ENCODE assay signal across 1 cellular context in the genomic region with DNA sequence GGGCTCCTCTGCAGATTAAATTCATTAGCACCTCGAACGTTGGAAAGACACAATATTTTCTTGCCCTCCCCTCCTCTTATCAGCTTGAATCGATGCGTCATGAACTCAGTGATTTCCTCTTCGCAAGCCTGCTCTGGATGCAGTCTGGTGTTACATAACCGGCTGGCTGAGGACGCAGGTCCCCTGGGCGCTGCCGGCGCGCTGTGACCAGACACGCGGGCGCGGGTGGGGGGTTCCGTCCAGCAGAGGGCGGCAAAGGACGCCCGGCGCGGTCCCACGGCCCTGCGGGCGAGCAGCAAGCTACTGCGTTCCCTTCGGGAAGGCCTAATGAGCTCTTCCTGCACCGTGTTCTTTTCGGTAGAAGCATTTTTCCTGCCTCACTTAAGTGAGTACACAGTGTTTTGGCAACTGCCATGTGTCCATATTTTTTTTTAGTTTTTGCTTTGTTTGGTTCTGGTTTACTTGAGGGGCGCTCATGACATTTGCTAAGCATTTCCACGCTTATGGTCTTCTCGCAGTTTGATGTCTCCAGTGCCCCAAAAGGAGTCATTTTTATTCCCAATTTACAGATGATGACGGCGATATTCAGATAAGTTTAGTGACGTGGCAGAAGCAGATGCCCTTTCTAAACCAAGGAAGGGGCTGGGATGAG.
A peak's percentile ranks its signal among the peaks of the same experiment; 100 is the strongest.
TF ChIP-seq lines count a peak whose summit lies in the region.

No MANE protein-coding gene starts in this region.

TF ChIP-seq in HepG2, 621 proteins besides CTCF, POLR2A, EP300 and RAD21 (continued from another document and continues in another):
- TF ChIP-seq SOX5 (CRISPR knock-in tag; IDR thresholded peaks at IDR 0.05; ENCODE audit: borderline replicate concordance) (peak; percentile 61; the same call in 1 of the 2 replicates), MTA1 (CRISPR knock-in tag; IDR thresholded peaks at IDR 0.05; ENCODE audit: borderline replicate concordance) (peak; percentile 31; the same call in 1 of the 2 replicates), ZNF224 (CRISPR knock-in tag; IDR thresholded peaks at IDR 0.05) (no peak), ZNF543 (CRISPR knock-in tag; IDR thresholded peaks at IDR 0.05) (0 out of 2 replicates have a peak, but pooled peaks have one; percentile 39), ZNF713 (CRISPR knock-in tag; IDR thresholded peaks at IDR 0.05) (no peak), MIER3 (CRISPR knock-in tag; IDR thresholded peaks at IDR 0.05; ENCODE audit: borderline replicate concordance) (peak; percentile 40; the same call in 1 of the 2 replicates), NFE2 (CRISPR knock-in tag; IDR thresholded peaks at IDR 0.05) (no peak), NFKB2 (CRISPR knock-in tag; IDR thresholded peaks at IDR 0.05; ENCODE audit: borderline replicate concordance) (peak; percentile 71; the same call in 1 of the 2 replicates), NCOA1 (CRISPR knock-in tag; IDR thresholded peaks at IDR 0.05) (no peak), ZNF546 (CRISPR knock-in tag; conservative IDR thresholded peaks at IDR 0.05) (no peak), NR2F6 (IDR thresholded peaks at IDR 0.05) (no peak), NR2F6 (CRISPR knock-in tag; IDR thresholded peaks at IDR 0.05) (peak; percentile 59), ZSCAN31 (CRISPR knock-in tag; IDR thresholded peaks at IDR 0.05; ENCODE audit: low read depth) (peak; percentile 21; the same call in 1 of the 2 replicates), ZNF282 (IDR thresholded peaks at IDR 0.05; ENCODE audit: partially characterized antibody) (no peak), MTF1 (CRISPR knock-in tag; IDR thresholded peaks at IDR 0.05) (0 out of 2 replicates have a peak, but pooled peaks have one; percentile 22), ZNF839 (CRISPR knock-in tag; IDR thresholded peaks at IDR 0.05; ENCODE audit: borderline replicate concordance) (no peak), HNF4G (IDR thresholded peaks at IDR 0.05; ENCODE audit: borderline replicate concordance, low read depth, low read length) (no peak), HNF4G (CRISPR knock-in tag; IDR thresholded peaks at IDR 0.05; ENCODE audit: borderline replicate concordance, low read depth) (no peak; the same call in 1 of the 2 replicates), ONECUT2 (CRISPR knock-in tag; IDR thresholded peaks at IDR 0.05) (no peak), REPIN1 (CRISPR knock-in tag; IDR thresholded peaks at IDR 0.05; ENCODE audit: borderline replicate concordance, low read depth) (peak; percentile 77; the same call in 1 of the 2 replicates), TBX3 (IDR thresholded peaks at IDR 0.05; ENCODE audit: borderline replicate concordance) (no peak), ZBTB42 (CRISPR knock-in tag; IDR thresholded peaks at IDR 0.05) (no peak), ZNF883 (CRISPR knock-in tag; IDR thresholded peaks at IDR 0.05; ENCODE audit: not compliant biosample characterization) (peak; percentile 70), AHR (CRISPR knock-in tag; IDR thresholded peaks at IDR 0.05) (peak; percentile 29; the same call in 1 of the 2 replicates), NCOA2 (CRISPR knock-in tag; IDR thresholded peaks at IDR 0.05) (0 out of 2 replicates have a peak, but pooled peaks have one; percentile 15), SMC3 (IDR thresholded peaks at IDR 0.05; ENCODE audit: low read length) (peak; percentile 72), HOXA5 (CRISPR knock-in tag; IDR thresholded peaks at IDR 0.05) (peak; percentile 74; the same call in 1 of the 2 replicates), ZNF547 (CRISPR knock-in tag; IDR thresholded peaks at IDR 0.05) (peak; percentile 86; the same call in 1 of the 2 replicates), ZNF781 (CRISPR knock-in tag; IDR thresholded peaks at IDR 0.05; ENCODE audit: borderline replicate concordance, not compliant biosample characterization) (no peak), ZNF337 (CRISPR knock-in tag; IDR thresholded peaks at IDR 0.05; ENCODE audit: borderline replicate concordance, low read depth) (no peak), CAMTA2 (CRISPR knock-in tag; IDR thresholded peaks at IDR 0.05; ENCODE audit: borderline replicate concordance) (no peak), KAT7 (CRISPR knock-in tag; IDR thresholded peaks at IDR 0.05; ENCODE audit: borderline replicate concordance) (peak; percentile 66; the same call in 1 of the 2 replicates), ZNF317 (CRISPR knock-in tag; IDR thresholded peaks at IDR 0.05) (no peak), ISX (CRISPR knock-in tag; conservative IDR thresholded peaks at IDR 0.05) (0 out of 2 replicates have a peak, but pooled peaks have one; percentile 29), ZNF326 (CRISPR knock-in tag; IDR thresholded peaks at IDR 0.05; ENCODE audit: borderline replicate concordance) (no peak)
- TF ChIP-seq, protein P1, sequence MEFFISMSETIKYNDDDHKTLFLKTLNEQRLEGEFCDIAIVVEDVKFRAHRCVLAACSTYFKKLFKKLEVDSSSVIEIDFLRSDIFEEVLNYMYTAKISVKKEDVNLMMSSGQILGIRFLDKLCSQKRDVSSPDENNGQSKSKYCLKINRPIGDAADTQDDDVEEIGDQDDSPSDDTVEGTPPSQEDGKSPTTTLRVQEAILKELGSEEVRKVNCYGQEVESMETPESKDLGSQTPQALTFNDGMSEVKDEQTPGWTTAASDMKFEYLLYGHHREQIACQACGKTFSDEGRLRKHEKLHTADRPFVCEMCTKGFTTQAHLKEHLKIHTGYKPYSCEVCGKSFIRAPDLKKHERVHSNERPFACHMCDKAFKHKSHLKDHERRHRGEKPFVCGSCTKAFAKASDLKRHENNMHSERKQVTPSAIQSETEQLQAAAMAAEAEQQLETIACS (CRISPR knock-in tag; IDR thresholded peaks at IDR 0.05): 0 out of 2 replicates have a peak, but pooled peaks have one; percentile 13
- TF ChIP-seq, protein P2, sequence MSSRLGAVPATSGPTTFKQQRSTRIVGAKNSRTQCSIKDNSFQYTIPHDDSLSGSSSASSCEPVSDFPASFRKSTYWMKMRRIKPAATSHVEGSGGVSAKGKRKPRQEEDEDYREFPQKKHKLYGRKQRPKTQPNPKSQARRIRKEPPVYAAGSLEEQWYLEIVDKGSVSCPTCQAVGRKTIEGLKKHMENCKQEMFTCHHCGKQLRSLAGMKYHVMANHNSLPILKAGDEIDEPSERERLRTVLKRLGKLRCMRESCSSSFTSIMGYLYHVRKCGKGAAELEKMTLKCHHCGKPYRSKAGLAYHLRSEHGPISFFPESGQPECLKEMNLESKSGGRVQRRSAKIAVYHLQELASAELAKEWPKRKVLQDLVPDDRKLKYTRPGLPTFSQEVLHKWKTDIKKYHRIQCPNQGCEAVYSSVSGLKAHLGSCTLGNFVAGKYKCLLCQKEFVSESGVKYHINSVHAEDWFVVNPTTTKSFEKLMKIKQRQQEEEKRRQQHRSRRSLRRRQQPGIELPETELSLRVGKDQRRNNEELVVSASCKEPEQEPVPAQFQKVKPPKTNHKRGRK (CRISPR knock-in tag; IDR thresholded peaks at IDR 0.05): no peak
- TF ChIP-seq, protein P3, sequence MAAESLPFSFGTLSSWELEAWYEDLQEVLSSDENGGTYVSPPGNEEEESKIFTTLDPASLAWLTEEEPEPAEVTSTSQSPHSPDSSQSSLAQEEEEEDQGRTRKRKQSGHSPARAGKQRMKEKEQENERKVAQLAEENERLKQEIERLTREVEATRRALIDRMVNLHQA (CRISPR knock-in tag; IDR thresholded peaks at IDR 0.05): no peak
- TF ChIP-seq, protein P4, sequence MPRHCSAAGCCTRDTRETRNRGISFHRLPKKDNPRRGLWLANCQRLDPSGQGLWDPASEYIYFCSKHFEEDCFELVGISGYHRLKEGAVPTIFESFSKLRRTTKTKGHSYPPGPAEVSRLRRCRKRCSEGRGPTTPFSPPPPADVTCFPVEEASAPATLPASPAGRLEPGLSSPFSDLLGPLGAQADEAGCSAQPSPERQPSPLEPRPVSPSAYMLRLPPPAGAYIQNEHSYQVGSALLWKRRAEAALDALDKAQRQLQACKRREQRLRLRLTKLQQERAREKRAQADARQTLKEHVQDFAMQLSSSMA (CRISPR knock-in tag; IDR thresholded peaks at IDR 0.05): no peak
- TF ChIP-seq, protein P5, sequence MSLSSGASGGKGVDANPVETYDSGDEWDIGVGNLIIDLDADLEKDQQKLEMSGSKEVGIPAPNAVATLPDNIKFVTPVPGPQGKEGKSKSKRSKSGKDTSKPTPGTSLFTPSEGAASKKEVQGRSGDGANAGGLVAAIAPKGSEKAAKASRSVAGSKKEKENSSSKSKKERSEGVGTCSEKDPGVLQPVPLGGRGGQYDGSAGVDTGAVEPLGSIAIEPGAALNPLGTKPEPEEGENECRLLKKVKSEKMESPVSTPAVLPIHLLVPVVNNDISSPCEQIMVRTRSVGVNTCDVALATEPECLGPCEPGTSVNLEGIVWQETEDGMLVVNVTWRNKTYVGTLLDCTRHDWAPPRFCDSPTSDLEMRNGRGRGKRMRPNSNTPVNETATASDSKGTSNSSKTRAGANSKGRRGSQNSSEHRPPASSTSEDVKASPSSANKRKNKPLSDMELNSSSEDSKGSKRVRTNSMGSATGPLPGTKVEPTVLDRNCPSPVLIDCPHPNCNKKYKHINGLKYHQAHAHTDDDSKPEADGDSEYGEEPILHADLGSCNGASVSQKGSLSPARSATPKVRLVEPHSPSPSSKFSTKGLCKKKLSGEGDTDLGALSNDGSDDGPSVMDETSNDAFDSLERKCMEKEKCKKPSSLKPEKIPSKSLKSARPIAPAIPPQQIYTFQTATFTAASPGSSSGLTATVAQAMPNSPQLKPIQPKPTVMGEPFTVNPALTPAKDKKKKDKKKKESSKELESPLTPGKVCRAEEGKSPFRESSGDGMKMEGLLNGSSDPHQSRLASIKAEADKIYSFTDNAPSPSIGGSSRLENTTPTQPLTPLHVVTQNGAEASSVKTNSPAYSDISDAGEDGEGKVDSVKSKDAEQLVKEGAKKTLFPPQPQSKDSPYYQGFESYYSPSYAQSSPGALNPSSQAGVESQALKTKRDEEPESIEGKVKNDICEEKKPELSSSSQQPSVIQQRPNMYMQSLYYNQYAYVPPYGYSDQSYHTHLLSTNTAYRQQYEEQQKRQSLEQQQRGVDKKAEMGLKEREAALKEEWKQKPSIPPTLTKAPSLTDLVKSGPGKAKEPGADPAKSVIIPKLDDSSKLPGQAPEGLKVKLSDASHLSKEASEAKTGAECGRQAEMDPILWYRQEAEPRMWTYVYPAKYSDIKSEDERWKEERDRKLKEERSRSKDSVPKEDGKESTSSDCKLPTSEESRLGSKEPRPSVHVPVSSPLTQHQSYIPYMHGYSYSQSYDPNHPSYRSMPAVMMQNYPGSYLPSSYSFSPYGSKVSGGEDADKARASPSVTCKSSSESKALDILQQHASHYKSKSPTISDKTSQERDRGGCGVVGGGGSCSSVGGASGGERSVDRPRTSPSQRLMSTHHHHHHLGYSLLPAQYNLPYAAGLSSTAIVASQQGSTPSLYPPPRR (CRISPR knock-in tag; IDR thresholded peaks at IDR 0.05; ENCODE audit: borderline replicate concordance): peak; percentile 30; the same call in 1 of the 2 replicates
- TF ChIP-seq, protein P6, sequence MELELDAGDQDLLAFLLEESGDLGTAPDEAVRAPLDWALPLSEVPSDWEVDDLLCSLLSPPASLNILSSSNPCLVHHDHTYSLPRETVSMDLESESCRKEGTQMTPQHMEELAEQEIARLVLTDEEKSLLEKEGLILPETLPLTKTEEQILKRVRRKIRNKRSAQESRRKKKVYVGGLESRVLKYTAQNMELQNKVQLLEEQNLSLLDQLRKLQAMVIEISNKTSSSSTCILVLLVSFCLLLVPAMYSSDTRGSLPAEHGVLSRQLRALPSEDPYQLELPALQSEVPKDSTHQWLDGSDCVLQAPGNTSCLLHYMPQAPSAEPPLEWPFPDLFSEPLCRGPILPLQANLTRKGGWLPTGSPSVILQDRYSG (CRISPR knock-in tag; IDR thresholded peaks at IDR 0.05): no peak
- TF ChIP-seq, protein P7, sequence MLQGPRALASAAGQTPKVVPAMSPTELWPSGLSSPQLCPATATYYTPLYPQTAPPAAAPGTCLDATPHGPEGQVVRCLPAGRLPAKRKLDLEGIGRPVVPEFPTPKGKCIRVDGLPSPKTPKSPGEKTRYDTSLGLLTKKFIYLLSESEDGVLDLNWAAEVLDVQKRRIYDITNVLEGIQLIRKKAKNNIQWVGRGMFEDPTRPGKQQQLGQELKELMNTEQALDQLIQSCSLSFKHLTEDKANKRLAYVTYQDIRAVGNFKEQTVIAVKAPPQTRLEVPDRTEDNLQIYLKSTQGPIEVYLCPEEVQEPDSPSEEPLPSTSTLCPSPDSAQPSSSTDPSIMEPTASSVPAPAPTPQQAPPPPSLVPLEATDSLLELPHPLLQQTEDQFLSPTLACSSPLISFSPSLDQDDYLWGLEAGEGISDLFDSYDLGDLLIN (CRISPR knock-in tag; IDR thresholded peaks at IDR 0.05; ENCODE audit: borderline replicate concordance): no peak
- TF ChIP-seq, protein P8, sequence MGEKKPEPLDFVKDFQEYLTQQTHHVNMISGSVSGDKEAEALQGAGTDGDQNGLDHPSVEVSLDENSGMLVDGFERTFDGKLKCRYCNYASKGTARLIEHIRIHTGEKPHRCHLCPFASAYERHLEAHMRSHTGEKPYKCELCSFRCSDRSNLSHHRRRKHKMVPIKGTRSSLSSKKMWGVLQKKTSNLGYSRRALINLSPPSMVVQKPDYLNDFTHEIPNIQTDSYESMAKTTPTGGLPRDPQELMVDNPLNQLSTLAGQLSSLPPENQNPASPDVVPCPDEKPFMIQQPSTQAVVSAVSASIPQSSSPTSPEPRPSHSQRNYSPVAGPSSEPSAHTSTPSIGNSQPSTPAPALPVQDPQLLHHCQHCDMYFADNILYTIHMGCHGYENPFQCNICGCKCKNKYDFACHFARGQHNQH (CRISPR knock-in tag; IDR thresholded peaks at IDR 0.05): peak; percentile 64; the same call in 1 of the 2 replicates
- TF ChIP-seq, protein P9, sequence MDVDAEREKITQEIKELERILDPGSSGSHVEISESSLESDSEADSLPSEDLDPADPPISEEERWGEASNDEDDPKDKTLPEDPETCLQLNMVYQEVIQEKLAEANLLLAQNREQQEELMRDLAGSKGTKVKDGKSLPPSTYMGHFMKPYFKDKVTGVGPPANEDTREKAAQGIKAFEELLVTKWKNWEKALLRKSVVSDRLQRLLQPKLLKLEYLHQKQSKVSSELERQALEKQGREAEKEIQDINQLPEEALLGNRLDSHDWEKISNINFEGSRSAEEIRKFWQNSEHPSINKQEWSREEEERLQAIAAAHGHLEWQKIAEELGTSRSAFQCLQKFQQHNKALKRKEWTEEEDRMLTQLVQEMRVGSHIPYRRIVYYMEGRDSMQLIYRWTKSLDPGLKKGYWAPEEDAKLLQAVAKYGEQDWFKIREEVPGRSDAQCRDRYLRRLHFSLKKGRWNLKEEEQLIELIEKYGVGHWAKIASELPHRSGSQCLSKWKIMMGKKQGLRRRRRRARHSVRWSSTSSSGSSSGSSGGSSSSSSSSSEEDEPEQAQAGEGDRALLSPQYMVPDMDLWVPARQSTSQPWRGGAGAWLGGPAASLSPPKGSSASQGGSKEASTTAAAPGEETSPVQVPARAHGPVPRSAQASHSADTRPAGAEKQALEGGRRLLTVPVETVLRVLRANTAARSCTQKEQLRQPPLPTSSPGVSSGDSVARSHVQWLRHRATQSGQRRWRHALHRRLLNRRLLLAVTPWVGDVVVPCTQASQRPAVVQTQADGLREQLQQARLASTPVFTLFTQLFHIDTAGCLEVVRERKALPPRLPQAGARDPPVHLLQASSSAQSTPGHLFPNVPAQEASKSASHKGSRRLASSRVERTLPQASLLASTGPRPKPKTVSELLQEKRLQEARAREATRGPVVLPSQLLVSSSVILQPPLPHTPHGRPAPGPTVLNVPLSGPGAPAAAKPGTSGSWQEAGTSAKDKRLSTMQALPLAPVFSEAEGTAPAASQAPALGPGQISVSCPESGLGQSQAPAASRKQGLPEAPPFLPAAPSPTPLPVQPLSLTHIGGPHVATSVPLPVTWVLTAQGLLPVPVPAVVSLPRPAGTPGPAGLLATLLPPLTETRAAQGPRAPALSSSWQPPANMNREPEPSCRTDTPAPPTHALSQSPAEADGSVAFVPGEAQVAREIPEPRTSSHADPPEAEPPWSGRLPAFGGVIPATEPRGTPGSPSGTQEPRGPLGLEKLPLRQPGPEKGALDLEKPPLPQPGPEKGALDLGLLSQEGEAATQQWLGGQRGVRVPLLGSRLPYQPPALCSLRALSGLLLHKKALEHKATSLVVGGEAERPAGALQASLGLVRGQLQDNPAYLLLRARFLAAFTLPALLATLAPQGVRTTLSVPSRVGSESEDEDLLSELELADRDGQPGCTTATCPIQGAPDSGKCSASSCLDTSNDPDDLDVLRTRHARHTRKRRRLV (CRISPR knock-in tag; IDR thresholded peaks at IDR 0.05): no peak
